In genomic region chr12:65667932-65668331, GRCh38 we compare ENCODE assay signal across 1 cellular context.
TF ChIP-seq lines count a peak whose summit lies in the region.

No MANE protein-coding gene starts in this region.

TF ChIP-seq in IMR-90, 13 proteins besides CTCF, POLR2A, EP300 and RAD21 (continued from another document):
- TF ChIP-seq RFX5 (IDR thresholded peaks at IDR 0.05; ENCODE audit: low read depth, low read length) (no peak), MAFK (IDR thresholded peaks at IDR 0.05; ENCODE audit: low read depth, low read length) (no peak)
